In genomic region chr2:23145460-23145859, GRCh38 we compare ENCODE assay signal across 23 cellular contexts.
"Had no signal": no experiment of that assay in that cellular context is flagged by ENCODE, and none has a peak within 500 bp of the region (broad histone marks: within the 10 kb centered on the region; RNA-seq: fewer than 3 reads in every experiment).

No MANE protein-coding gene starts in this region.

- H3K27ac Mint-ChIP-seq: natural killer cell treated with Interleukin-12 subunit alpha and Interleukin-12 subunit beta and Interleukin-15 and Interleukin-18, amount 100 ng/mL, for 72 hours had no signal

- H3K4me3 Mint-ChIP-seq: natural killer cell treated with Interleukin-12 subunit alpha and Interleukin-12 subunit beta and Interleukin-15 and Interleukin-18, amount 100 ng/mL, for 72 hours had no signal

- H2AFZ ChIP-seq: parathyroid adenoma had no signal

- H3K27me3 ChIP-seq: colonic mucosa, left lung, stomach, transverse colon had no signal

- DNase-seq: cerebellar nuclear complex; colonic mucosa; dermis blood vessel endothelial cell; heart right ventricle; hypothalamus; kidney glomerular epithelial cell; left lung; lower lobe of right lung; mesenchymal stem cell; midbrain; occipital lobe; retina; small intestine; stimulated activated CD4-positive, alpha-beta T cell treated with anti-CD3 and anti-CD28 coated beads, Interleukin-12 subunit alpha, Interleukin-12 subunit beta, amount 100 ng/mL, for 4 hours; stimulated activated naive CD4-positive, alpha-beta T cell; stomach; substantia nigra; transverse colon had no signal

- H3K9ac ChIP-seq: parathyroid adenoma had no signal

- H3K9me3 ChIP-seq: colonic mucosa, heart right ventricle, left lung, lower lobe of right lung, prostate gland, stomach, thoracic aorta, transverse colon had no signal

- H3K36me3 ChIP-seq: colonic mucosa, heart right ventricle, left lung, lower lobe of right lung, prostate gland, stomach, thoracic aorta, transverse colon had no signal

- H3K79me2 ChIP-seq: parathyroid adenoma had no signal

- H3K36me3 Mint-ChIP-seq: natural killer cell treated with Interleukin-12 subunit alpha and Interleukin-12 subunit beta and Interleukin-15 and Interleukin-18, amount 100 ng/mL, for 72 hours had no signal

- H3K27ac ChIP-seq: colonic mucosa, heart right ventricle, left lung, lower lobe of right lung, parathyroid adenoma, prostate gland, stomach, thoracic aorta, transverse colon had no signal

- H3K4me3 ChIP-seq: colonic mucosa, heart right ventricle, left lung, lower lobe of right lung, prostate gland, stomach, thoracic aorta, transverse colon had no signal

- H3K4me1 ChIP-seq: colonic mucosa, heart right ventricle, left lung, lower lobe of right lung, parathyroid adenoma, prostate gland, stomach, transverse colon had no signal

- ATAC-seq: esophagus mucosa; heart right ventricle; left lung; lower lobe of right lung; natural killer cell treated with Interleukin-12 subunit alpha and Interleukin-12 subunit beta and Interleukin-15 and Interleukin-18, amount 100 ng/mL, for 72 hours had no signal
